In the genomic region with DNA sequence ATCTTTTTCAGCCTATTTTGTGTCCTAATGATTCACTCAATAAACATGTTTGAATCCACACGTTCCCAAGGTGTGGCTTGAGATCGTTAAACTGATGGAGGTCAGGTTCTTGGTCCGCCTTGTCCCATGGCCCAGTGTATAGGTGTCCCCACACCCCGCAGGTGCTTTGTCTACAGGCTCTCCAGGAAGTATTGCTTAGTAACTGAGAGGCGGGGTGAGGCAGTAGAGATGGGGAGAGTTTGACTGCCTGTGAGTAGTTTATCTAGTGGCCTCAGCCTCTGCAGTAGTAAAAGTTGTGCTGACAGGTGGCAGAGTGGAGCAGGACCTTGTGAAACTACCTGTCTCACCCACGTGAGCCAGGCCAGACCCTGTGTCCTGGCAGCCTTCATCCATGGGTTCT, we compare ENCODE assay signal across 16 cellular contexts. TPM values are rescaled to one million over a fixed set of nuclear protein-coding genes. Genes with fewer than 3 reads are reported as not detected.
DNase-seq lines count a peak whose midpoint lies in the region; ATAC-seq and TF ChIP-seq lines count a peak whose summit lies in the region.
"Not testable (repeated sequence)": the region's sequence is repeated elsewhere in the genome, so short reads cannot be mapped to it uniquely, and the experiment has no call there.
"Had no signal": no experiment of that assay in that cellular context is flagged by ENCODE, and none has a peak within 500 bp of the region (broad histone marks: within the 10 kb centered on the region; RNA-seq: fewer than 3 reads in every experiment).

No MANE protein-coding gene starts in this region.

- H3K9me3 Mint-ChIP-seq in activated B cell treated with CpG ODN at 0.5 μM for 24 hours; activated naive CD4-positive, alpha-beta T cell treated with anti-CD3 and anti-CD28 coated beads, Interleukin-2, amount 50 U/mL, for 72 hours: not testable (repeated sequence)

- H3K36me3 Mint-ChIP-seq in activated B cell treated with CpG ODN at 0.5 μM for 24 hours (ENCODE audit: low read depth) = peaks cover 61% of the 10 kb centered on the region
- peaks cover 12 to 18% of the 10 kb centered on the region in 2 donors for H3K36me3 Mint-ChIP-seq in activated naive CD4-positive, alpha-beta T cell treated with anti-CD3 and anti-CD28 coated beads, Interleukin-2, amount 50 U/mL, for 72 hours

- H3F3A ChIP-seq in OCI-LY1 (ENCODE audit: insufficient read depth, low read length) = not testable (repeated sequence)

- H4K20me1 ChIP-seq in OCI-LY1 (ENCODE audit: insufficient read depth, low read length) = not testable (repeated sequence)

- H3K27me3 Mint-ChIP-seq in activated B cell treated with CpG ODN at 0.5 μM for 24 hours = not testable (repeated sequence)

- H3K4me2 ChIP-seq in OCI-LY1 (ENCODE audit: low read length) = peak overlapping the region; percentile 14; the same call in 1 of the 2 replicates

- WGBS in psoas muscle, 3 donors = 71 to 81% (median 80%) methylated on average over 6 of the region's 6 CpGs

- peak; percentile 2 for TF ChIP-seq CTCF in GM12873 (IDR thresholded peaks at IDR 0.05; ENCODE audit: insufficient read depth, low read depth, low read length, missing control alignments)
- not testable (repeated sequence) for TF ChIP-seq CTCF in OCI-LY1 (IDR thresholded peaks at IDR 0.05; ENCODE audit: low read length); activated B cell treated with CpG ODN at 0.5 μM for 24 hours (IDR thresholded peaks at IDR 0.05); psoas muscle (IDR thresholded peaks at IDR 0.05)
- peak; percentile 9 for TF ChIP-seq CTCF in epithelial cell of esophagus (IDR thresholded peaks at IDR 0.05; ENCODE audit: insufficient read depth, low read depth, low read length, missing control alignments)

- POLR2A ChIA-PET in activated B cell treated with CpG ODN at 0.5 μM for 24 hours (lab: Charles Lee) = not testable (repeated sequence)

- H3K36me3 ChIP-seq in OCI-LY1 (ENCODE audit: insufficient read depth, low read length) = peaks cover 53% of the 10 kb centered on the region
- peaks cover 0 to 66% of the 10 kb centered on the region in 2 donors for H3K36me3 ChIP-seq in psoas muscle (ENCODE audit: insufficient read depth in 1 of 2, low read depth in 1 of 2)

- H3K79me2 ChIP-seq in OCI-LY1 (ENCODE audit: insufficient read depth, low read length) = not testable (repeated sequence)

- DNase-seq in activated B cell treated with CpG ODN at 0.5 μM for 24 hours; activated naive CD4-positive, alpha-beta T cell treated with anti-CD3 and anti-CD28 coated beads, Interleukin-2, amount 50 U/mL, for 72 hours (ENCODE audit: low spot score in 2 of 2); left lobe of liver (ENCODE audit: low spot score); psoas muscle: not testable (repeated sequence)
- peak; percentile 43 for DNase-seq in epithelial cell of esophagus (ENCODE audit: low read depth)

- H3K4me3 ChIP-seq in OCI-LY1 (ENCODE audit: low read depth, low read length, poor library complexity, severe bottlenecking); epithelial cell of esophagus (ENCODE audit: low read length); psoas muscle: not testable (repeated sequence)

- H2AFZ ChIP-seq in OCI-LY1 (ENCODE audit: low read length) = not testable (repeated sequence)

- not testable (repeated sequence) for H3K4me3 Mint-ChIP-seq in activated B cell treated with CpG ODN at 0.5 μM for 24 hours

- not testable (repeated sequence) for H3K27me3 ChIP-seq in OCI-LY1 (ENCODE audit: insufficient read depth, low read length); psoas muscle (ENCODE audit: insufficient read depth in 3 of 3, low read length in 2 of 3)

- H3K27ac Mint-ChIP-seq in activated B cell treated with CpG ODN at 0.5 μM for 24 hours = peak overlapping the region; percentile 50
- peak overlapping the region; percentile 2 to 45 for H3K27ac Mint-ChIP-seq in activated naive CD4-positive, alpha-beta T cell treated with anti-CD3 and anti-CD28 coated beads, Interleukin-2, amount 50 U/mL, for 72 hours

- H3K9me3 ChIP-seq in OCI-LY1 (ENCODE audit: low read length); psoas muscle: not testable (repeated sequence)

- H3K9ac ChIP-seq in OCI-LY1 (ENCODE audit: low read length) = not testable (repeated sequence)

- H3K4me1 ChIP-seq in OCI-LY1 (ENCODE audit: insufficient read depth, low read length, severe bottlenecking) = peaks cover 50% of the 10 kb centered on the region
- peaks cover 29% of the 10 kb centered on the region for H3K4me1 ChIP-seq in psoas muscle

- CTCF ChIA-PET in activated B cell treated with CpG ODN at 0.5 μM for 24 hours (lab: Charles Lee) = not testable (repeated sequence)

- H3K27ac ChIP-seq in OCI-LY1 (ENCODE audit: low read depth, low read length, poor library complexity, severe bottlenecking) (peak overlapping the region; percentile 36), psoas muscle (peak overlapping the region; percentile 36)

- intact Hi-C loops in activated B cell treated with CpG ODN at 0.5 μM for 24 hours (cut with micrococcal nuclease) = loop anchor here (10.0 kb wide), 2 partner anchors 146 to 426 kb away; a partner anchor contains a TSS
- intact Hi-C loops in psoas muscle (cut with DNase I) = loop anchor here (10.0 kb wide), 3 partner anchors 66 to 126 kb away; a partner anchor contains a TSS

- peaks cover 49% of the 10 kb centered on the region for H3K4me1 Mint-ChIP-seq in activated B cell treated with CpG ODN at 0.5 μM for 24 hours

- ATAC-seq in activated B cell treated with CpG ODN at 0.5 μM for 24 hours (ENCODE audit: low read depth); activated naive CD4-positive, alpha-beta T cell treated with anti-CD3 and anti-CD28 coated beads, Interleukin-2, amount 50 U/mL, for 72 hours; psoas muscle: not testable (repeated sequence)
- peak; percentile 47 for ATAC-seq in left lobe of liver

- H3K9me2 ChIP-seq in OCI-LY1 (ENCODE audit: low read depth, low read length) = not testable (repeated sequence)

RNA-seq across cellular contexts. Expression of a gene that starts 16.6 kb away (rescaled TPM):
- total RNA-seq in activated B cell treated with CpG ODN at 0.5 μM for 24 hours (65.8 and 79.4 TPM in 2 replicates), left lobe of liver (28.6 TPM), psoas muscle (10 to 100 TPM; 11.3 to 19.2 (median 13.4) TPM)
- total RNA-seq in activated naive CD4-positive, alpha-beta T cell treated with anti-CD3 and anti-CD28 coated beads, Interleukin-2, amount 50 U/mL, for 72 hours = 100 to 1,000 TPM in 1 of 2 donors, 10 to 100 TPM in 1; 41.0 to 103 TPM
- polyA plus RNA-seq in psoas muscle = 10 to 100 TPM; 11.2 to 17.9 (median 16.4) TPM

RNA-seq across cellular contexts. Expression of a gene that starts 32.0 kb away (rescaled TPM):
- total RNA-seq in activated B cell treated with CpG ODN at 0.5 μM for 24 hours = 2.1 and 2.2 TPM in 2 replicates
- total RNA-seq in activated naive CD4-positive, alpha-beta T cell treated with anti-CD3 and anti-CD28 coated beads, Interleukin-2, amount 50 U/mL, for 72 hours = 10 to 100 TPM in 1 of 2 donors, under 1 TPM in 1; 0.84 to 11.5 TPM
- total RNA-seq in left lobe of liver = 1.4 TPM
- 1 to 10 TPM; 2.1 to 2.7 (median 2.3) TPM for total RNA-seq in psoas muscle
- polyA plus RNA-seq in psoas muscle = 1 to 10 TPM in 2 of 3 donors, under 1 TPM in 1; 0.93 to 2.8 (median 1.6) TPM
- total RNA-seq: RPMI7951 had no signal

RNA-seq across cellular contexts. Expression of a gene that starts 33.8 kb away (rescaled TPM):
- total RNA-seq in activated B cell treated with CpG ODN at 0.5 μM for 24 hours (not detected in 2 replicates), left lobe of liver (not detected), psoas muscle (not detected)
- total RNA-seq in activated naive CD4-positive, alpha-beta T cell treated with anti-CD3 and anti-CD28 coated beads, Interleukin-2, amount 50 U/mL, for 72 hours = not detected
- under 1 TPM in 2 of 3 donors, not detected in 1; 0.09 to 0.19 TPM for polyA plus RNA-seq in psoas muscle
- total RNA-seq: HT1080; liver; pancreas; right cardiac atrium; RPMI7951; T-helper 2 cell treated with Interferon-gamma antibody and Interleukin-4, amounts not matched to agents 100 ng/mL and 5 ng/mL, for 36 hours; temporal lobe had no signal
- polyA plus RNA-seq: neural cell, SK-N-SH had no signal
